Comparison of ENCODE assay signal across 9 cellular contexts in genomic region chr2:101328474-101329007, GRCh38.
DNase-seq lines count a peak whose midpoint lies in the region; ATAC-seq, FAIRE-seq and TF ChIP-seq lines count a peak whose summit lies in the region.
"Had no signal": no experiment of that assay in that cellular context is flagged by ENCODE, and none has a peak within 500 bp of the region (broad histone marks: within the 10 kb centered on the region; RNA-seq: fewer than 3 reads in every experiment).

No MANE protein-coding gene starts in this region.

- peaks cover 6 to 26% of the 10 kb centered on the region in 2 donors for H3K4me1 ChIP-seq in muscle layer of duodenum (ENCODE audit: control insufficient read depth in 1 of 2, insufficient read depth in 2 of 2, low read length in 2 of 2)

- no peaks in the 10 kb centered on the region for H3K36me3 ChIP-seq in muscle layer of duodenum (ENCODE audit: control insufficient read depth in 1 of 2, insufficient read depth in 2 of 2, low read length in 2 of 2)

- H3K9me3 ChIP-seq in muscle layer of duodenum (ENCODE audit: control insufficient read depth in 1 of 2, low read length in 2 of 2) = no peaks in the 10 kb centered on the region

- in situ Hi-C loops in KBM-7 (cut with MboI; ENCODE audit: low pct_unique_long_range_greater_than_20kb, low sequenced_read_pairs) = no loop called here

- CTCF ChIA-PET in HEK293T (lab: Yijun Ruan, JAX) = interaction anchor here (2.3 kb wide), 1 partner anchor 14 kb away, joined by 9 read pairs; no protein-coding TSS in a partner anchor

- no peak for ATAC-seq in GM21786 (IDR thresholded peaks at IDR 0.05; ENCODE audit: unreplicated experiment)
- ATAC-seq: Panc1 had no signal

- DNase-seq in GM18507 (ENCODE audit: extremely low spot score, insufficient read length, low read depth) = no peak
- DNase-seq in KBM-7 = peak; percentile 96
- DNase-seq in amniotic epithelial cell (ENCODE audit: low read depth) = peak; percentile 49
- DNase-seq in HEK293T (ENCODE audit: extremely low spot score) = no peak
- DNase-seq in effector CD4-positive, alpha-beta T cell = no peak
- DNase-seq in HK-2 (ENCODE audit: unreplicated experiment) = no peak

- peak overlapping the region; percentile 24 for H3K27ac ChIP-seq in muscle layer of duodenum (ENCODE audit: low read length)

- POLR2A ChIA-PET in HEK293T (lab: Yijun Ruan, JAX) = interaction anchor here (0.7 kb wide), 1 partner anchor 20 kb away, joined by 4 read pairs; the partner anchor contains the start of gene RNF149

- FAIRE-seq in GM18507 (lab: Jason Lieb, UNC) = peak; percentile 69

- H3K27me3 ChIP-seq in muscle layer of duodenum (ENCODE audit: low read depth, low read length) = no peaks in the 10 kb centered on the region

- peak overlapping the region in 1 of 2 donors; percentile 2 for H3K4me3 ChIP-seq in muscle layer of duodenum (ENCODE audit: low read depth in 1 of 2, low read length in 2 of 2)

TF ChIP-seq in HEK293T, 16 proteins besides CTCF, POLR2A, EP300 and RAD21:
- TF ChIP-seq ARNT (IDR thresholded peaks at IDR 0.05) (no peak), NFRKB (IDR thresholded peaks at IDR 0.05) (no peak), TARDBP (IDR thresholded peaks at IDR 0.05) (no peak), PKNOX1 (IDR thresholded peaks at IDR 0.05) (no peak), CTBP1 (IDR thresholded peaks at IDR 0.05; ENCODE audit: borderline replicate concordance) (no peak), SUZ12 (IDR thresholded peaks at IDR 0.05) (no peak), L3MBTL2 (conservative IDR thresholded peaks at IDR 0.05) (no peak)

Comparison
In these comparisons a context has a peak if more than half of its experiments do, and no peak if none do; other contexts are left out.
1. DNase-seq: peak in KBM-7 (single experiment) and amniotic epithelial cell (single experiment); none in GM18507 (single experiment), HEK293T (single experiment), effector CD4-positive, alpha-beta T cell (single experiment) and HK-2 (single experiment).